29 cellular contexts compared by ENCODE assay signal in the genomic region with DNA sequence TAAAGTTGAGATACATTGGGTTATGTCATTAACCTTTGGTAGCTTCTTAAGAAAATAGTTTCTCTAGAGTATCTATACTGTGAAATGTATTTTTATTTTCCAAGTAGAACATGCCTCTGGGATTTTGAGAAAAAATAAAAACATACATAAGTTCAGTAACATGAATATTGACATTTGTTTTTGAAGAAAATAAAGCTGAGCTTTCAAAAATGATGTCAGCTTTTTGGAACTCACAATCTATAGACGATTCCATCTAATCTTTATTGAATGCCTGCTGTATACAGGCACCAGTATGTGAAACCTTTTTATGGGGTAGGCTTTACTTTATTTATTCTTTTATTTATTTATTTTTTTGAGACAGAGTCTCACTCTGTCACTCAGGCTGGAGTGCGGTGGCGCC.
"Had no signal": no experiment of that assay in that cellular context is flagged by ENCODE, and none has a peak within 500 bp of the region (broad histone marks: within the 10 kb centered on the region; RNA-seq: fewer than 3 reads in every experiment).

No MANE protein-coding gene starts in this region.

- H3K27ac ChIP-seq: neutrophil, parathyroid adenoma, psoas muscle, skin epidermis, spleen, stomach, thoracic aorta, thyroid gland, tibial nerve, upper lobe of left lung, vagina had no signal

- H3K36me3 ChIP-seq: neutrophil, spleen, stomach, thoracic aorta, thyroid gland, tibial nerve, upper lobe of left lung, vagina had no signal

- FAIRE-seq: urothelium cell line had no signal

- DNase-seq: naive B cell; naive thymus-derived CD8-positive, alpha-beta T cell; nephron progenitor cell; nucleus accumbens; posterior cingulate gyrus; psoas muscle; right cardiac atrium; spleen; stimulated activated CD4-positive, alpha-beta T cell treated with anti-CD3 and anti-CD28 coated beads, Interleukin-12 subunit alpha, Interleukin-12 subunit beta, amount 100 ng/mL, for 4 hours; stimulated activated CD4-positive, alpha-beta T cell treated with anti-CD3 and anti-CD28 coated beads, Interleukin-1b, Interleukin-23, amount 100 ng/mL, for 48 hours; stimulated activated CD4-positive, alpha-beta T cell treated with anti-CD3 and anti-CD28 coated beads, Interleukin-4, amount 100 ng/mL, for 1 hour; stimulated activated CD4-positive, alpha-beta T cell treated with anti-CD3 and anti-CD28 coated beads, Interleukin-4, amount 100 ng/mL, for 4 hours; stimulated activated CD8-positive, alpha-beta memory T cell treated with anti-CD3 and anti-CD28 coated beads, Interleukin-4, amount 100 ng/mL, for 48 hours; stimulated activated naive B cell treated with anti-CD40 and anti-IgM and Interleukin-4, amounts not matched to agents 10 μg/mL and 1 μg/mL and 100 μg/mL, for 72 hours; stimulated activated naive CD4-positive, alpha-beta T cell treated with Interleukin-2 at 50 U/mL for 16 hours; stomach; thyroid gland; trophoblast cell; upper lobe of left lung had no signal

- ATAC-seq: naive thymus-derived CD8-positive, alpha-beta T cell; natural killer cell treated with Interleukin-12 subunit alpha and Interleukin-12 subunit beta and Interleukin-15 and Interleukin-18, amount 100 ng/mL, for 72 hours; psoas muscle; right cardiac atrium; sciatic nerve; stimulated activated naive B cell treated with anti-CD40 and anti-IgM and Interleukin-4, amounts not matched to agents 10 μg/mL and 1 μg/mL and 100 μg/mL, for 72 hours had no signal

- H3K4me3 ChIP-seq: psoas muscle, skin epidermis, smooth muscle cell, spleen, stomach, thoracic aorta, thyroid gland, tibial nerve, upper lobe of left lung, vagina had no signal

- H3K79me2 ChIP-seq: parathyroid adenoma had no signal

- H3K9me3 ChIP-seq: neutrophil, psoas muscle, spleen, stomach, thoracic aorta, thyroid gland, tibial nerve, upper lobe of left lung, vagina had no signal

- H3K4me2 ChIP-seq: smooth muscle cell had no signal

- H3K27me3 ChIP-seq: stomach, thyroid gland, tibial nerve, upper lobe of left lung, vagina had no signal

- H2AFZ ChIP-seq: parathyroid adenoma had no signal

- H3K9ac ChIP-seq: parathyroid adenoma had no signal

- H3K4me1 ChIP-seq: parathyroid adenoma, psoas muscle, spleen, stomach, thyroid gland, tibial nerve, upper lobe of left lung, vagina had no signal
